In genomic region chrX:13419276-13419675, GRCh38 we compare ENCODE assay signal across 19 cellular contexts.
A peak's percentile ranks its signal among the peaks of the same experiment; 100 is the strongest.
DNase-seq lines count a peak whose midpoint lies in the region; ATAC-seq, FAIRE-seq and TF ChIP-seq lines count a peak whose summit lies in the region.
"Had no signal": no experiment of that assay in that cellular context is flagged by ENCODE, and none has a peak within 500 bp of the region (broad histone marks: within the 10 kb centered on the region; RNA-seq: fewer than 3 reads in every experiment).

No MANE protein-coding gene starts in this region.

- DNase-seq in activated CD4-positive, alpha-beta T cell treated with anti-CD3 and anti-CD28 coated beads for 48 hours, result peak; percentile 2
- no peak for DNase-seq in activated CD4-positive, alpha-beta T cell treated with anti-CD3 and anti-CD28 coated beads, Interleukin-2, amount 50 U/mL, for 1 hour
- DNase-seq in memory B cell (ENCODE audit: low spot score in 2 of 2), result no peak
- no peak for DNase-seq in stimulated activated naive B cell treated with anti-CD40 and anti-IgM and Interleukin-4, amounts not matched to agents 10 μg/mL and 1 μg/mL and 100 μg/mL, for 72 hours
- DNase-seq in NCI-H2029 treated with DMSO at 0.1 percent for 48 hours (lab: John Stamatoyannopoulos, UW), result no peak
- no peak for DNase-seq in urothelium cell line (ENCODE audit: low spot score)
- DNase-seq: activated CD8-positive, alpha-beta T cell treated with anti-CD3 and anti-CD28 coated beads for 36 hours; activated naive CD4-positive, alpha-beta T cell treated with anti-CD3 and anti-CD28 coated beads, Interleukin-2, amount 50 U/mL, for 16 hours; activated T-cell treated with anti-CD3 and anti-CD28 coated beads, Interleukin-2, amount 50 U/mL, for 1 hour; cerebellar nuclear complex; left lung; NCI-H146; retina; SHP77 treated with DMSO at 0.1 percent for 48 hours; stimulated activated CD8-positive, alpha-beta memory T cell treated with anti-CD3 and anti-CD28 coated beads, Interleukin-4, amount 100 ng/mL, for 48 hours had no signal

- H3K27ac Mint-ChIP-seq in memory B cell, result peak overlapping the region; percentile 96
- peak overlapping the region; percentile 80 for H3K27ac Mint-ChIP-seq in stimulated activated naive B cell treated with anti-CD40 and anti-IgM and Interleukin-4, amounts not matched to agents 10 μg/mL and 1 μg/mL and 100 μg/mL, for 72 hours
- H3K27ac Mint-ChIP-seq: activated CD8-positive, alpha-beta T cell treated with anti-CD3 and anti-CD28 coated beads for 36 hours; WTC11 had no signal

- no peak for FAIRE-seq in urothelium cell line (lab: Jason Lieb, UNC)
- FAIRE-seq: A204.1 had no signal

- peaks cover 40% of the 10 kb centered on the region for H3K4me1 Mint-ChIP-seq in memory B cell
- H3K4me1 Mint-ChIP-seq in stimulated activated naive B cell treated with anti-CD40 and anti-IgM and Interleukin-4, amounts not matched to agents 10 μg/mL and 1 μg/mL and 100 μg/mL, for 72 hours, result peaks cover 28 to 52% of the 10 kb centered on the region in 2 donors

- peak; percentile 12; the same call in 2 of the 3 replicates for ATAC-seq in SK-N-SH treated with all-trans-retinoic acid at 6 μM for 48 hours
- ATAC-seq in memory B cell (ENCODE audit: low read depth), result peak; percentile 33
- ATAC-seq in stimulated activated naive B cell treated with anti-CD40 and anti-IgM and Interleukin-4, amounts not matched to agents 10 μg/mL and 1 μg/mL and 100 μg/mL, for 72 hours (replicated peaks), result peak; percentile 38 to 51
- no peak for ATAC-seq in HG02798 (IDR thresholded peaks at IDR 0.05; ENCODE audit: poor library complexity, unreplicated experiment)
- ATAC-seq: activated CD8-positive, alpha-beta T cell treated with anti-CD3 and anti-CD28 coated beads for 36 hours; left lung; WTC11 had no signal

- H3K4me3 Mint-ChIP-seq in memory B cell, result peak overlapping the region; percentile 85
- H3K4me3 Mint-ChIP-seq in stimulated activated naive B cell treated with anti-CD40 and anti-IgM and Interleukin-4, amounts not matched to agents 10 μg/mL and 1 μg/mL and 100 μg/mL, for 72 hours, result peak overlapping the region; percentile 39 to 59
- H3K4me3 Mint-ChIP-seq: activated CD8-positive, alpha-beta T cell treated with anti-CD3 and anti-CD28 coated beads for 36 hours; WTC11 had no signal

- no peaks in the 10 kb centered on the region for H3K27me3 Mint-ChIP-seq in memory B cell
- H3K27me3 Mint-ChIP-seq in stimulated activated naive B cell treated with anti-CD40 and anti-IgM and Interleukin-4, amounts not matched to agents 10 μg/mL and 1 μg/mL and 100 μg/mL, for 72 hours, result peaks cover 0 to 15% of the 10 kb centered on the region in 2 donors
- H3K27me3 Mint-ChIP-seq: activated CD8-positive, alpha-beta T cell treated with anti-CD3 and anti-CD28 coated beads for 36 hours had no signal

- no peaks in the 10 kb centered on the region for H3K9me3 Mint-ChIP-seq in memory B cell
- H3K9me3 Mint-ChIP-seq in stimulated activated naive B cell treated with anti-CD40 and anti-IgM and Interleukin-4, amounts not matched to agents 10 μg/mL and 1 μg/mL and 100 μg/mL, for 72 hours, result peaks cover 2 to 8% of the 10 kb centered on the region in 2 donors
- H3K9me3 Mint-ChIP-seq: activated CD8-positive, alpha-beta T cell treated with anti-CD3 and anti-CD28 coated beads for 36 hours had no signal

- no peaks in the 10 kb centered on the region for H3K36me3 Mint-ChIP-seq in memory B cell
- peaks cover 0 to 3% of the 10 kb centered on the region in 2 donors for H3K36me3 Mint-ChIP-seq in stimulated activated naive B cell treated with anti-CD40 and anti-IgM and Interleukin-4, amounts not matched to agents 10 μg/mL and 1 μg/mL and 100 μg/mL, for 72 hours
- H3K36me3 Mint-ChIP-seq: WTC11 had no signal

TF ChIP-seq in SK-N-SH treated with all-trans-retinoic acid at 6 μM for 48 hours, 23 proteins besides CTCF, POLR2A, EP300 and RAD21:
- TF ChIP-seq ZNF8 (CRISPR knock-in tag; IDR thresholded peaks at IDR 0.05), result no peak
- no peak for TF ChIP-seq TSHZ2 (CRISPR knock-in tag; IDR thresholded peaks at IDR 0.05)
- no peak for TF ChIP-seq POU6F1 (CRISPR knock-in tag; IDR thresholded peaks at IDR 0.05; ENCODE audit: borderline replicate concordance, low read depth)
- TF ChIP-seq ZNF70 (CRISPR knock-in tag; IDR thresholded peaks at IDR 0.05), result no peak
- TF ChIP-seq CREB5 (CRISPR knock-in tag; IDR thresholded peaks at IDR 0.05; ENCODE audit: low read depth), result no peak
- no peak for TF ChIP-seq BACH2 (CRISPR knock-in tag; IDR thresholded peaks at IDR 0.05; ENCODE audit: borderline replicate concordance)
- no peak for TF ChIP-seq PATZ1 (CRISPR knock-in tag; IDR thresholded peaks at IDR 0.05; ENCODE audit: borderline replicate concordance)
